28 cellular contexts compared by ENCODE assay signal in genomic region chr4:27711041-27711440, GRCh38.
"Had no signal": no experiment of that assay in that cellular context is flagged by ENCODE, and none has a peak within 500 bp of the region (broad histone marks: within the 10 kb centered on the region; RNA-seq: fewer than 3 reads in every experiment).

No MANE protein-coding gene starts in this region.

- H3K9me3 ChIP-seq: adrenal gland, ascending aorta, body of pancreas, breast epithelium had no signal

- H3K36me3 ChIP-seq: adrenal gland, ascending aorta, brain microvascular endothelial cell, breast epithelium, cardiac muscle cell had no signal

- H3K4me1 ChIP-seq: adrenal gland, ascending aorta, body of pancreas, breast epithelium had no signal

- DNase-seq: activated effector memory CD4-positive, alpha-beta T cell treated with anti-CD3 and anti-CD28 coated beads, Interleukin-2, amount 50 U/mL, for 16 hours; activated effector memory CD4-positive, alpha-beta T cell treated with Interleukin-2 at 50 U/mL for 16 hours; activated gamma-delta T cell; activated gamma-delta T cell treated with Interleukin-2 at 50 U/mL for 16 hours; activated naive CD4-positive, alpha-beta T cell; activated naive CD4-positive, alpha-beta T cell treated with anti-CD3 and anti-CD28 coated beads for 36 hours; activated naive CD4-positive, alpha-beta T cell treated with anti-CD3 and anti-CD28 coated beads, Interleukin-2, amount 10 ng/mL, durations not matched to agents 7 days and 5 days; activated naive CD4-positive, alpha-beta T cell treated with anti-CD3 and anti-CD28 coated beads, Interleukin-2, amount 50 U/mL, for 16 hours; activated naive CD4-positive, alpha-beta T cell treated with Interleukin-2 at 50 U/mL for 16 hours; activated naive CD8-positive, alpha-beta T cell treated with anti-CD3 and anti-CD28 coated beads for 36 hours; activated naive CD8-positive, alpha-beta T cell treated with anti-CD3 and anti-CD28 coated beads, Interleukin-2, amount 10 ng/mL, durations not matched to agents 7 days and 5 days; activated naive CD8-positive, alpha-beta T cell treated with anti-CD3 and anti-CD28 coated beads, Interleukin-2, amount 50 U/mL, for 24 hours; activated T-cell treated with anti-CD3 and anti-CD28 coated beads, Interleukin-2, amount 50 U/mL, for 4 hours; activated T-cell treated with anti-CD3 and anti-CD28 coated beads, Interleukin-2, amount 50 U/mL, for 48 hours; activated T-cell treated with anti-CD3 and anti-CD28 coated beads, Interleukin-2, amount 50 U/mL, for 72 hours; adrenal gland; amniotic stem cell; amygdala; anterior cingulate cortex; aorta; body of pancreas; brain microvascular endothelial cell; caudate nucleus; central memory CD4-positive, alpha-beta T cell; cerebellar nuclear complex had no signal

- H3K4me3 ChIP-seq: adrenal gland, ascending aorta, body of pancreas, breast epithelium, cardiac muscle cell had no signal

- H3K27me3 ChIP-seq: adrenal gland, ascending aorta, body of pancreas, brain microvascular endothelial cell, breast epithelium, cardiac muscle cell had no signal
